ENCODE assay signal across 8 cellular contexts in the genomic region with DNA sequence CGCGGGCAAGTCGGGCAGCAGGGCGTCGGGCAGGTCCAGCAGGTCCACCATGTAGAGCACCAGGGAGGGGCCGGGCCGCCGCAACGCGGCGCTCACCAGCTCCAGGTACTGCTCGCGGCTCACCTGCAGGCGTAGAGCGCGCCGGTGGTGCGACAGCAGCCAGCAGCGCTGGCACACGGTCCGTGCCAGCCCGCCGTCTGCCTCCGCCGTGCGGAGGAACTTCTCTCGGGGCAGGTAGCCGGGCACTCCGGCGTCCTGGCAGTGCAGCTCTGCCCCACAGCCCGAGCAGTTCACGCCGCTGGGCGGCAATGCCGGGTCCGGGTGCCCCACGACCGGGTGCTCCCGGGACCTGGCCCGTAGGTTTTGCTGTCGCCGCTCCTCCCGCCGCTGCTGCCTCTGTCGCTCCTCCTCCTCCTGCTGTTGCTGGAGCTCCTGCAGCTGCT. TPM values are rescaled to one million over a fixed set of nuclear protein-coding genes. Genes with fewer than 3 reads are reported as not detected.
DNase-seq lines count a peak whose midpoint lies in the region; ATAC-seq, FAIRE-seq and TF ChIP-seq lines count a peak whose summit lies in the region.

No MANE protein-coding gene starts in this region.

- TF ChIP-seq CTCF in BE2C (IDR thresholded peaks at IDR 0.05; ENCODE audit: low read depth, low read length) (peak; percentile 14; the same call in 1 of the 2 replicates), bronchial epithelial cell (IDR thresholded peaks at IDR 0.05; ENCODE audit: insufficient read depth, low read length, severe bottlenecking) (peak; percentile 54), left lung (IDR thresholded peaks at IDR 0.05) (no peak)

- H3K36me3 Mint-ChIP-seq in T-helper 1 cell treated with Interleukin-12 subunit alpha and Interleukin-12 subunit beta and Interleukin-4 antibody, amounts not matched to agents 30 μg/mL and 1 μg/mL, for 36 hours (ENCODE audit: low read depth), result peaks cover 45% of the 10 kb centered on the region

- H3K9me3 ChIP-seq in BE2C (no peaks in the 10 kb centered on the region), left lung (peaks cover 0 to 11% of the 10 kb centered on the region in 2 donors)

- peak overlapping the region; percentile 99 for H3K4me3 ChIP-seq in BE2C (ENCODE audit: low read depth, low read length)
- peak overlapping the region; percentile 95 for H3K4me3 ChIP-seq in bronchial epithelial cell (ENCODE audit: low read depth, low read length)
- peak overlapping the region; percentile 62 to 95 for H3K4me3 ChIP-seq in left lung

- peak overlapping the region; percentile 99 for H3K27ac Mint-ChIP-seq in T-helper 1 cell treated with Interleukin-12 subunit alpha and Interleukin-12 subunit beta and Interleukin-4 antibody, amounts not matched to agents 30 μg/mL and 1 μg/mL, for 36 hours

- no peaks in the 10 kb centered on the region for H3K27me3 Mint-ChIP-seq in T-helper 1 cell treated with Interleukin-12 subunit alpha and Interleukin-12 subunit beta and Interleukin-4 antibody, amounts not matched to agents 30 μg/mL and 1 μg/mL, for 36 hours (ENCODE audit: low read depth)

- no peak for FAIRE-seq in bronchial epithelial cell (lab: Jason Lieb, UNC)

- intact Hi-C loops in left lung (cut with DNase I), result no loop called here

- H3K9me3 Mint-ChIP-seq in T-helper 1 cell treated with Interleukin-12 subunit alpha and Interleukin-12 subunit beta and Interleukin-4 antibody, amounts not matched to agents 30 μg/mL and 1 μg/mL, for 36 hours, result peaks cover 12% of the 10 kb centered on the region

- peak overlapping the region; percentile 100 for H3K4me3 Mint-ChIP-seq in T-helper 1 cell treated with Interleukin-12 subunit alpha and Interleukin-12 subunit beta and Interleukin-4 antibody, amounts not matched to agents 30 μg/mL and 1 μg/mL, for 36 hours

- no peaks in the 10 kb centered on the region for H3K27me3 ChIP-seq in BE2C
- H3K27me3 ChIP-seq in bronchial epithelial cell (ENCODE audit: control insufficient read depth, insufficient read depth, low read length), result no peaks in the 10 kb centered on the region
- no peaks in the 10 kb centered on the region for H3K27me3 ChIP-seq in left lung

- H3K4me1 ChIP-seq in BE2C (no peaks in the 10 kb centered on the region; the same call in 1 of the 2 replicates), left lung (peaks cover 26 to 52% of the 10 kb centered on the region in 2 donors)

- peaks cover 52% of the 10 kb centered on the region for H3K4me1 Mint-ChIP-seq in T-helper 1 cell treated with Interleukin-12 subunit alpha and Interleukin-12 subunit beta and Interleukin-4 antibody, amounts not matched to agents 30 μg/mL and 1 μg/mL, for 36 hours (ENCODE audit: low read depth)

- ATAC-seq in GM19025 (IDR thresholded peaks at IDR 0.05; ENCODE audit: low read depth, unreplicated experiment) (peak; percentile 25), HG03342 (IDR thresholded peaks at IDR 0.05; ENCODE audit: unreplicated experiment) (peak; percentile 24), left lung (peak; percentile 75)

- peak; percentile 48 for DNase-seq in BE2C
- DNase-seq in bronchial epithelial cell (ENCODE audit: low read depth), result peak; percentile 50
- peak; percentile 68 to 92 for DNase-seq in left lung
- DNase-seq in stimulated activated CD4-positive, alpha-beta T cell treated with anti-CD3 and anti-CD28 coated beads, TNF-alpha, amount 100 ng/mL, for 48 hours (ENCODE audit: low read depth in 3 of 3), result peak; percentile 21 to 32 (median 28)
- no peak for DNase-seq in EL

- H3K36me3 ChIP-seq in BE2C (peaks cover 37% of the 10 kb centered on the region), bronchial epithelial cell (ENCODE audit: control insufficient read depth, insufficient read depth, low read length) (peaks cover 12% of the 10 kb centered on the region), left lung (peaks cover 0 to 31% of the 10 kb centered on the region in 2 donors)

- H3K27ac ChIP-seq in left lung, result peak overlapping the region; percentile 92 to 94

RNA-seq across cellular contexts. Expression of gene NOA1, which starts 0.5 kb away (rescaled TPM):
- 16.2 TPM for polyA plus RNA-seq in BE2C (2012; ENCODE audit: insufficient read depth, insufficient read length, low read depth)
- total RNA-seq in bronchial epithelial cell, result 11.8 and 18.7 TPM in 2 replicates
- total RNA-seq in left lung, result 10 to 100 TPM; 11.3 to 13.3 TPM

RNA-seq across cellular contexts. Expression of gene POLR2B, which starts 1.8 kb away (rescaled TPM):
- polyA plus RNA-seq in BE2C (2012; ENCODE audit: insufficient read depth, insufficient read length, low read depth), result 67.4 TPM
- 97.2 and 112 TPM in 2 replicates for total RNA-seq in bronchial epithelial cell
- 10 to 100 TPM; 62.1 to 77.8 TPM for total RNA-seq in left lung

Comparison
In these comparisons a context has a peak if more than half of its experiments do, and no peak if none do; other contexts are left out.
1. CTCF ChIP-seq: peak in BE2C (single experiment) and bronchial epithelial cell (single experiment); none in left lung (0 of 2).
2. ATAC-seq: peak in every context shown above with its lines; median percentile 75 in left lung; 25 in GM19025; 24 in HG03342.
3. Peak in every context shown above with its lines, with median percentiles within 50 percentile points of each other: H3K4me3 ChIP-seq.